ENCODE assay signal across 8 cellular contexts in the genomic region with DNA sequence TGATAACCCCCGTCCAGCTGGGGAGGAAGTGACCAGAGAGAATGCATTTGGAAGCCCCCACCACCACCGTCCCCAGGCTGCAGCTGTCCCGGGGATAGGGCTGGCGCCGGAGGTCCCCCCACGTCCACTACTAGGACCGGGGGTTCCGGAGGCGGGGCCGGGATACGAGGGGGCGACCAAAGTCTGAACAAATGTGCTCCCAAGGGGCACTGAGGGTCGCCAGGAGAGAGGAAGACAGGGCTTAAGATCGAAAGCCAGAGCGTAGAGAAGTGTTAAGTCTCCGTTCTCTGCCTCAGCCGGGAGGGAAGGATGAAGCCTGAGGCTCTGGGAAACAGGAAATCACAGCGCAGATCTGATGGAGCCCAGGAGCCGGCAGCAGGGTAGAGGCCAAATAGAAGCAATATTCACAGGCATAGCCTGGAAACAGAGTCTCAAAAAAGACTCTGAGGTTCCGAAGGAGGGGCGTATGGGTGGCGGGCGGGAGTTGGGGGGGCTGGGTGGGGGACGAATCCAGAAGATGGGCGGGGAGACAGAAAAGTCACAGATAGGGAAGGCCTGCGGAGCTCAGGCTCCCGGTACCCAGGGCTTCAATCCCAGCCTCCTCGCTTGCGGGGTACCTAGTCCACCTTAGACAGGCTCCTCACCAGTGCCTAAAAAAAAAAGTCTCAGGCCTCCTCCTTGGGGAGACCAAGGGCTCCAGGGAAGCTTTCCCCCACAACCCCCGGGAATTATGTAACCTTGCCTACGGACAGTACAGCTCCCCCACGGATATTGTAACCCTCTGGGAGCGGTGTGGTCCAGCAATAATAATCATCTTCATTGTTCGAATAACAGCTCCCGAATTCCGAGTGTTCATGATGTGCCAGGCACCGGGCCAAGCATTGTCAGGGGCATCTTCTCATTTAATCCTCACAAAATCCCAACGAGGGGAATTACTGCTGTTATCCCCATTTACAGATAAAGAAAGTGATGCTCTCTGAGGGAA. TPM values are rescaled to one million over a fixed set of nuclear protein-coding genes. Genes with fewer than 3 reads are reported as not detected.
DNase-seq lines count a peak whose midpoint lies in the region; ATAC-seq, FAIRE-seq and TF ChIP-seq lines count a peak whose summit lies in the region.

No MANE protein-coding gene starts in this region.

- ATAC-seq in lower lobe of right lung (peak; percentile 2 to 5), thoracic aorta (ENCODE audit: insufficient number of reproducible peaks, low FRiP score, low read depth) (no peak), GM18907 (IDR thresholded peaks at IDR 0.05; ENCODE audit: unreplicated experiment) (no peak), HG03432 (IDR thresholded peaks at IDR 0.05; ENCODE audit: unreplicated experiment) (no peak)

- H3K4me3 Mint-ChIP-seq in activated naive CD4-positive, alpha-beta T cell treated with anti-CD3 and anti-CD28 coated beads, Interleukin-2, amount 50 U/mL, for 24 hours: peak overlapping the region; percentile 67

- FAIRE-seq in RCC 7860 (lab: Jason Lieb, UNC): no peak

- intact Hi-C loops in lower lobe of right lung (cut with DNase I): no loop called here

- H3K4me1 ChIP-seq in duodenal mucosa (ENCODE audit: control insufficient read depth in 1 of 2, insufficient read depth in 2 of 2, low read length in 2 of 2): peaks cover 28 to 31% of the 10 kb centered on the region in 2 donors
- peaks cover 36% of the 10 kb centered on the region for H3K4me1 ChIP-seq in lower lobe of right lung
- peaks cover 20 to 28% of the 10 kb centered on the region in 2 donors for H3K4me1 ChIP-seq in thoracic aorta (ENCODE audit: control insufficient read depth in 1 of 2, low read depth in 2 of 2)

- no peaks in the 10 kb centered on the region for H3K27me3 Mint-ChIP-seq in activated naive CD4-positive, alpha-beta T cell treated with anti-CD3 and anti-CD28 coated beads, Interleukin-2, amount 50 U/mL, for 24 hours

- no peaks in the 10 kb centered on the region for H3K36me3 ChIP-seq in duodenal mucosa (ENCODE audit: control insufficient read depth in 1 of 2, insufficient read depth in 2 of 2, low read length in 2 of 2)
- H3K36me3 ChIP-seq in lower lobe of right lung: no peaks in the 10 kb centered on the region
- H3K36me3 ChIP-seq in thoracic aorta: no peaks in the 10 kb centered on the region

- no peaks in the 10 kb centered on the region for H3K9me3 Mint-ChIP-seq in activated naive CD4-positive, alpha-beta T cell treated with anti-CD3 and anti-CD28 coated beads, Interleukin-2, amount 50 U/mL, for 24 hours

- peaks cover 26% of the 10 kb centered on the region for H3K4me1 Mint-ChIP-seq in activated naive CD4-positive, alpha-beta T cell treated with anti-CD3 and anti-CD28 coated beads, Interleukin-2, amount 50 U/mL, for 24 hours

- H3K9ac ChIP-seq in duodenal mucosa (ENCODE audit: low read depth in 1 of 2, low read length in 2 of 2): peak overlapping the region; percentile 65 to 77

- peaks cover 5% of the 10 kb centered on the region for H3K36me3 Mint-ChIP-seq in activated naive CD4-positive, alpha-beta T cell treated with anti-CD3 and anti-CD28 coated beads, Interleukin-2, amount 50 U/mL, for 24 hours

- H3K27me3 ChIP-seq in duodenal mucosa (ENCODE audit: control insufficient read depth in 1 of 2, insufficient read depth in 2 of 2, low read length in 2 of 2) (no peaks in the 10 kb centered on the region), lower lobe of right lung (ENCODE audit: low read depth) (no peaks in the 10 kb centered on the region), thoracic aorta (replicated peaks; ENCODE audit: insufficient read depth) (no peaks in the 10 kb centered on the region)

- no peak overlapping the region for H3K27ac Mint-ChIP-seq in activated naive CD4-positive, alpha-beta T cell treated with anti-CD3 and anti-CD28 coated beads, Interleukin-2, amount 50 U/mL, for 24 hours

- TF ChIP-seq CTCF in lower lobe of right lung (IDR thresholded peaks at IDR 0.05): no peak
- TF ChIP-seq CTCF in thoracic aorta (IDR thresholded peaks at IDR 0.05): no peak

- no peaks in the 10 kb centered on the region for H3K9me3 ChIP-seq in duodenal mucosa (ENCODE audit: control insufficient read depth in 1 of 2, low read length in 2 of 2)
- H3K9me3 ChIP-seq in lower lobe of right lung: no peaks in the 10 kb centered on the region
- H3K9me3 ChIP-seq in thoracic aorta: no peaks in the 10 kb centered on the region

- H3K27ac ChIP-seq in duodenal mucosa (ENCODE audit: low read depth, low read length) (peak overlapping the region; percentile 79), lower lobe of right lung (peak overlapping the region; percentile 98), thoracic aorta (peak overlapping the region; percentile 78 to 99)

- DNase-seq in activated naive CD4-positive, alpha-beta T cell treated with Interleukin-2 at 50 U/mL for 16 hours: no peak
- DNase-seq in RCC 7860 (ENCODE audit: low spot score) (peak; percentile 25), lower lobe of right lung (no peak), thoracic aorta (ENCODE audit: low spot score) (no peak)

- peak overlapping the region; percentile 64 to 78 for H3K4me3 ChIP-seq in duodenal mucosa (ENCODE audit: low read depth in 1 of 2, low read length in 2 of 2)
- H3K4me3 ChIP-seq in lower lobe of right lung: peak overlapping the region; percentile 97
- H3K4me3 ChIP-seq in thoracic aorta: peak overlapping the region; percentile 99

RNA-seq across cellular contexts. Expression of gene ERF, which starts 1.1 kb away (rescaled TPM):
- total RNA-seq in lower lobe of right lung (35.8 TPM), thoracic aorta (10 to 100 TPM; 46.6 to 49.8 TPM)

RNA-seq across cellular contexts. Expression of gene CIC, which starts 13.0 kb away (rescaled TPM):
- 67.9 TPM for total RNA-seq in lower lobe of right lung
- 100 to 1,000 TPM in 1 of 2 donors, 10 to 100 TPM in 1; 57.1 to 112 TPM for total RNA-seq in thoracic aorta

RNA-seq across cellular contexts. Expression of gene GSK3A, which starts 13.7 kb away (rescaled TPM):
- total RNA-seq in lower lobe of right lung: 39.8 TPM
- total RNA-seq in thoracic aorta: 10 to 100 TPM; 23.7 to 26.9 TPM

RNA-seq across cellular contexts. Expression of gene ZNF526, which starts 35.9 kb away (rescaled TPM):
- total RNA-seq in lower lobe of right lung: 11.7 TPM
- 10 to 100 TPM in 1 of 2 donors, 1 to 10 TPM in 1; 7.9 to 10.3 TPM for total RNA-seq in thoracic aorta

RNA-seq across cellular contexts. Expression of gene DEDD2, which starts 38.6 kb away (rescaled TPM):
- total RNA-seq in lower lobe of right lung: 35.6 TPM
- total RNA-seq in thoracic aorta: 10 to 100 TPM; 21.7 to 33.2 TPM

Comparison
In these comparisons a context has a peak if more than half of its experiments do, and no peak if none do; other contexts are left out.
1. ATAC-seq: peak in lower lobe of right lung (2 of 2); none in thoracic aorta (single experiment), GM18907 (single experiment) and HG03432 (single experiment).
2. Peak in every context shown above with its lines, with median percentiles within 50 percentile points of each other: H3K27ac ChIP-seq and H3K4me3 ChIP-seq.